Comparison of ENCODE assay signal across 23 cellular contexts in the genomic region with DNA sequence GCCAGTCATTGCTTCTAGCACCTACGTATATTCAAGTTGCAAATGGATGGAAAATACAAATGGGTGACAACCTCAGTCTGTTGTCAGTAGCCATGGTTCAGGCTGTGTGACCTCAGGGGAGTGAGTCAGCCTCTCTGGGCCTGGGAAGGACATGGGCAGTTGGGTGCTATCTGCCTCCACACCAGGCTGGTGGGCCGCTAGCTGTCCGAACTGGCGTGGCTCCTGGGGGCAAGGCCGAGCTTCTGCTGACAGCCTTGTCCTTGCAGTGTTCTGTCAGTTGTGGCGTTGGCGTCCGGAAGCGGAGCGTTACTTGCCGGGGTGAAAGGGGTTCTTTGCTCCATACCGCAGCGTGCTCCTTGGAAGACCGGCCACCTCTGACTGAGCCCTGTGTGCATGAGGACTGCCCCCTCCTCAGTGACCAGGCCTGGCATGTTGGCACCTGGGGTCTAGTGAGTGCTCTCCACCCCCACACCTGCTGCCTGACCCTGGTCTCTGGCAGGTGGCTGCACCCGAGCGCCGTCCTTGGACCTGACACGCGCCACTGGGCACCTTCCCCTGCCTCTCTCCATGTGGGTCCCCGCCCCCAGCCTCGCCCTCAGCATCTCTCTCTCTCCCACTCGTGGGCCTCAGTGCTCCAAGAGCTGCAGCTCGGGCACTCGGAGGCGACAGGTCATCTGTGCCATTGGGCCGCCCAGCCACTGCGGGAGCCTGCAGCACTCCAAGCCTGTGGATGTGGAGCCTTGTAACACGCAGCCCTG. TPM values are rescaled to one million over a fixed set of nuclear protein-coding genes. Genes with fewer than 3 reads are reported as not detected.
DNase-seq lines count a peak whose midpoint lies in the region; ATAC-seq and TF ChIP-seq lines count a peak whose summit lies in the region.
"Had no signal": no experiment of that assay in that cellular context is flagged by ENCODE, and none has a peak within 500 bp of the region (broad histone marks: within the 10 kb centered on the region; RNA-seq: fewer than 3 reads in every experiment).

No MANE protein-coding gene starts in this region.

- no peak overlapping the region for H2AFZ ChIP-seq in osteoblast (ENCODE audit: low read length)

- H3K9me3 ChIP-seq in RWPE2 (ENCODE audit: severe bottlenecking), result no peaks in the 10 kb centered on the region
- H3K9me3 ChIP-seq in osteoblast (ENCODE audit: low read depth, low read length), result no peaks in the 10 kb centered on the region
- no peaks in the 10 kb centered on the region for H3K9me3 ChIP-seq in MG63
- H3K9me3 ChIP-seq: BLaER1 treated with 17β-estradiol and CSF1 and Interleukin-3, amounts not matched to agents 10 nM and 100 nM had no signal

- no peak overlapping the region for H3K4me2 ChIP-seq in osteoblast (ENCODE audit: insufficient read depth, low read length)
- H3K4me2 ChIP-seq: BLaER1 treated with 17β-estradiol and CSF1 and Interleukin-3, amounts not matched to agents 10 nM and 100 nM had no signal

- H3K4me3 ChIP-seq in RWPE2 (ENCODE audit: severe bottlenecking) (no peak overlapping the region), osteoblast (ENCODE audit: insufficient read depth, low read length) (no peak overlapping the region), MG63 (no peak overlapping the region)
- H3K4me3 ChIP-seq: BLaER1 treated with 17β-estradiol and CSF1 and Interleukin-3, amounts not matched to agents 10 nM and 100 nM; SK-N-MC had no signal

- DNase-seq in COLO668 (lab: John Stamatoyannopoulos, UW; ENCODE audit: unreplicated experiment) (peak; percentile 24), RWPE2 (ENCODE audit: low spot score) (peak; percentile 68), endothelial cell (ENCODE audit: low spot score) (no peak), osteoblast (ENCODE audit: insufficient read length, low spot score, missing footprints) (peak; percentile 65), NCI-H82 treated with DMSO at 0.1 percent for 48 hours (lab: John Stamatoyannopoulos, UW; ENCODE audit: unreplicated experiment) (no peak), MG63 (no peak), NCI-H146 (lab: John Stamatoyannopoulos, UW) (no peak)
- DNase-seq: Calu3; CD8-positive, alpha-beta T cell; DMS153; KBM-7; NCI-H1105; NCI-H1694; NCI-H2081; NCI-H2171 treated with DMSO at 0.1 percent for 48 hours; NCI-H524 treated with DMSO at 0.1 percent for 48 hours; NCI-H82; SHP77 treated with DMSO at 0.1 percent for 48 hours; SW 1271 had no signal

- TF ChIP-seq CTCF in RWPE2 (IDR thresholded peaks at IDR 0.05; ENCODE audit: poor library complexity, severe bottlenecking) (no peak), endothelial cell (IDR thresholded peaks at IDR 0.05; ENCODE audit: unreplicated experiment) (no peak), osteoblast (IDR thresholded peaks at IDR 0.05; ENCODE audit: extremely low read depth, low read depth, low read length) (no peak)

- no peaks in the 10 kb centered on the region for H3K27me3 ChIP-seq in RWPE2 (ENCODE audit: insufficient read depth, poor library complexity, severe bottlenecking)
- H3K27me3 ChIP-seq in osteoblast (ENCODE audit: insufficient read depth, low read length), result no peaks in the 10 kb centered on the region
- no peaks in the 10 kb centered on the region for H3K27me3 ChIP-seq in MG63
- H3K27me3 ChIP-seq: BLaER1 treated with 17β-estradiol and CSF1 and Interleukin-3, amounts not matched to agents 10 nM and 100 nM had no signal

- peaks cover 3% of the 10 kb centered on the region for H3K4me1 Mint-ChIP-seq in endothelial cell (ENCODE audit: unreplicated experiment)

- H3K36me3 Mint-ChIP-seq in endothelial cell (ENCODE audit: low read depth, unreplicated experiment), result no peaks in the 10 kb centered on the region
- H3K36me3 Mint-ChIP-seq: CD8-positive, alpha-beta T cell had no signal

- peaks cover 5% of the 10 kb centered on the region for H3K27me3 Mint-ChIP-seq in endothelial cell (ENCODE audit: unreplicated experiment)

- H3K4me3 Mint-ChIP-seq in endothelial cell (ENCODE audit: unreplicated experiment), result no peak overlapping the region
- H3K4me3 Mint-ChIP-seq: CD8-positive, alpha-beta T cell had no signal

- H3K27ac Mint-ChIP-seq in endothelial cell (ENCODE audit: unreplicated experiment), result peak overlapping the region; percentile 57
- H3K27ac Mint-ChIP-seq: CD8-positive, alpha-beta T cell had no signal

- no peak for ATAC-seq in RWPE2 (ENCODE audit: low read depth)
- no peak for ATAC-seq in GM19463 (IDR thresholded peaks at IDR 0.05; ENCODE audit: unreplicated experiment)
- ATAC-seq: CD8-positive, alpha-beta T cell had no signal

- H3K4me1 ChIP-seq in RWPE2 (ENCODE audit: insufficient read depth, poor library complexity, severe bottlenecking) (no peaks in the 10 kb centered on the region), osteoblast (ENCODE audit: insufficient read depth, low read length) (no peaks in the 10 kb centered on the region)

- no peaks in the 10 kb centered on the region for H3K9me3 Mint-ChIP-seq in endothelial cell (ENCODE audit: unreplicated experiment)
- H3K9me3 Mint-ChIP-seq: CD8-positive, alpha-beta T cell had no signal

- H3K27ac ChIP-seq in RWPE2 (ENCODE audit: poor library complexity, severe bottlenecking) (no peak overlapping the region), osteoblast (ENCODE audit: low read depth, low read length) (no peak overlapping the region)
- H3K27ac ChIP-seq: BLaER1 treated with 17β-estradiol and CSF1 and Interleukin-3, amounts not matched to agents 10 nM and 100 nM; SK-N-MC had no signal

- no peaks in the 10 kb centered on the region for H3K79me2 ChIP-seq in osteoblast (ENCODE audit: insufficient read depth, low read length)

- H4K20me1 ChIP-seq in osteoblast (ENCODE audit: insufficient read depth, low read length), result no peaks in the 10 kb centered on the region

- H3K36me3 ChIP-seq in RWPE2 (ENCODE audit: low read depth) (no peaks in the 10 kb centered on the region), osteoblast (ENCODE audit: insufficient read depth, low read length) (no peaks in the 10 kb centered on the region), MG63 (no peaks in the 10 kb centered on the region)
- H3K36me3 ChIP-seq: BLaER1 treated with 17β-estradiol and CSF1 and Interleukin-3, amounts not matched to agents 10 nM and 100 nM had no signal

RNA-seq across cellular contexts. Expression of a gene that starts 17.1 kb away (rescaled TPM):
- total RNA-seq in endothelial cell (ENCODE audit: unreplicated experiment) (1.1 TPM), osteoblast (5.3 and 5.8 TPM in 2 replicates)
- 0.53 TPM in 1 of 2 replicates, not detected in the other for total RNA-seq in MG63 (2014; rRNA removed; shearing (Covaris generic); ENCODE audit: low replicate concordance)
- total RNA-seq: CD8-positive, alpha-beta T cell; G401 had no signal

Comparison
In these comparisons a context has a peak if more than half of its experiments do, and no peak if none do; other contexts are left out.
1. DNase-seq: peak in COLO668 (single experiment), RWPE2 (single experiment) and osteoblast (single experiment); none in endothelial cell (single experiment), NCI-H82 treated with DMSO at 0.1 percent for 48 hours (single experiment), MG63 (single experiment) and NCI-H146 (single experiment).